8 cellular contexts compared by ENCODE assay signal in the genomic region with DNA sequence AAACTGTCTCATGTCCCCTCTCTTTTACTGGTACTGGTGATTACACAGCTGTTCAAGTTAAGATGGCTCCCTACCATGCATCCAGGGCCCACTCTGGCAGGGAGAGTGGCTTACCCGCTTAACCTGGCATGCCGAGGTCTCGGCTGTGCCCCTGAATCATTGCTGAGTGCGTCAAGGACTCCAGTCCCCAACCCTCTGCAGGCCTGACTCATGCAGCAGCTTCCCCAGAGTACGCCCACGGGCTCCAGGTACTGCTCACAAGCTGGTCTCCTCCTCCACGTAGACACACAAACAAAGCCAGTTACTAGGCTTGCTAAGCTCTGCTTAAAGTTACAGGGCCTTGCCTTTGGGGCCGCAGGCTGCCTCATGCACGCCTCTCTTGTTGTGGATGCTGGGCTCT.
A peak's percentile ranks its signal among the peaks of the same experiment; 100 is the strongest.
DNase-seq lines count a peak whose midpoint lies in the region; ATAC-seq and TF ChIP-seq lines count a peak whose summit lies in the region.

No MANE protein-coding gene starts in this region.

- ATAC-seq in HG03280 (IDR thresholded peaks at IDR 0.05; ENCODE audit: unreplicated experiment): no peak

- no peak for TF ChIP-seq POLR2A in NB4 (IDR thresholded peaks at IDR 0.05; ENCODE audit: extremely low read depth, insufficient read length)

- in situ Hi-C loops in GM13977 (cut with MboI; ENCODE audit: low pct_unique_long_range_greater_than_20kb, low sequenced_read_pairs, unreplicated experiment): no loop called here

- H3K4me3 ChIP-seq in NB4 (ENCODE audit: low read depth, low read length): no peak overlapping the region

- no peak for TF ChIP-seq CTCF in NB4 (IDR thresholded peaks at IDR 0.05; ENCODE audit: low read depth, low read length)
- TF ChIP-seq CTCF in GM13977 (IDR thresholded peaks at IDR 0.05; ENCODE audit: extremely low read depth, insufficient read depth, missing control alignments): no peak

- DNase-seq in NB4 (ENCODE audit: low read depth) (peak; percentile 37), islet precursor cell (peak; percentile 81), NOMO-1 (lab: John Stamatoyannopoulos, UW; ENCODE audit: unreplicated experiment in 2 of 2) (no peak), GM13977 (ENCODE audit: low spot score) (no peak), NCI-H446 (lab: John Stamatoyannopoulos, UW) (no peak)
- peak; percentile 92 to 94 for DNase-seq in activated T-cell treated with anti-CD3 and anti-CD28 coated beads, Interleukin-2, amount 50 U/mL, for 48 hours
- peak; percentile 75 for DNase-seq in stimulated activated CD8-positive, alpha-beta memory T cell treated with anti-CD3 and anti-CD28 coated beads, Interleukin-4, amount 100 ng/mL, for 24 hours (ENCODE audit: low read depth)

Comparison
In these comparisons a context has a peak if more than half of its experiments do, and no peak if none do; other contexts are left out.
1. DNase-seq: peak in NB4 (single experiment), activated T-cell treated with anti-CD3 and anti-CD28 coated beads, Interleukin-2, amount 50 U/mL, for 48 hours (2 of 2), islet precursor cell (single experiment) and stimulated activated CD8-positive, alpha-beta memory T cell treated with anti-CD3 and anti-CD28 coated beads, Interleukin-4, amount 100 ng/mL, for 24 hours (single experiment); none in NOMO-1 (0 of 2), GM13977 (single experiment) and NCI-H446 (0 of 2).